In genomic region chr20:53212018-53212417, GRCh38 we compare ENCODE assay signal across 33 cellular contexts.
"Had no signal": no experiment of that assay in that cellular context is flagged by ENCODE, and none has a peak within 500 bp of the region (broad histone marks: within the 10 kb centered on the region; RNA-seq: fewer than 3 reads in every experiment).

No MANE protein-coding gene starts in this region.

- H3K36me3 ChIP-seq: adrenal gland, brain microvascular endothelial cell, breast epithelium had no signal

- ATAC-seq: activated CD8-positive, alpha-beta T cell treated with anti-CD3 and anti-CD28 coated beads for 36 hours; activated naive CD4-positive, alpha-beta T cell treated with anti-CD3 and anti-CD28 coated beads, Interleukin-2, amount 50 U/mL, for 72 hours; activated T-cell treated with anti-CD3 and anti-CD28 coated beads, Interleukin-2, amount 50 U/mL, for 4 hours; activated T-cell treated with anti-CD3 and anti-CD28 coated beads, Interleukin-2, amount 50 U/mL, for 72 hours; activated T-helper 17 cell treated with anti-CD3 and anti-CD28 coated beads, Interleukin-2, amount 50 U/mL, for 72 hours; body of pancreas had no signal

- H3K9me3 ChIP-seq: adrenal gland, body of pancreas, breast epithelium had no signal

- H3K27me3 ChIP-seq: adrenal gland, body of pancreas, brain microvascular endothelial cell, breast epithelium had no signal

- H3K27ac ChIP-seq: adrenal gland, body of pancreas, brain microvascular endothelial cell, breast epithelium, VCaP had no signal

- H3K4me3 ChIP-seq: adrenal gland, body of pancreas, breast epithelium had no signal

- FAIRE-seq: astrocyte, colon, TTC549 had no signal

- H3K4me1 ChIP-seq: body of pancreas, breast epithelium had no signal

- DNase-seq: activated B cell treated with CpG ODN at 0.5 μM for 24 hours; activated CD4-positive, alpha-beta memory T cell treated with anti-CD3 and anti-CD28 coated beads for 36 hours; activated CD4-positive, alpha-beta T cell treated with anti-CD3 and anti-CD28 coated beads for 4 hours; activated CD4-positive, alpha-beta T cell treated with anti-CD3 and anti-CD28 coated beads, Interleukin-2, amount 10 ng/mL, durations not matched to agents 24 days and 14 days; activated CD4-positive, alpha-beta T cell treated with anti-CD3 and anti-CD28 coated beads, Interleukin-2, amount 50 U/mL, for 1 hour; activated CD4-positive, alpha-beta T cell treated with anti-CD3 and anti-CD28 coated beads, Interleukin-2, amount 50 U/mL, for 4 hours; activated CD4-positive, CD25-positive, alpha-beta regulatory T cell treated with anti-CD3 and anti-CD28 coated beads, Interleukin-2, amount 50 U/mL, for 72 hours; activated CD8-positive, alpha-beta memory T cell treated with anti-CD3 and anti-CD28 coated beads, Interleukin-2, amount 50 U/mL, for 4 hours; activated CD8-positive, alpha-beta T cell treated with anti-CD3 and anti-CD28 coated beads for 36 hours; activated effector memory CD4-positive, alpha-beta T cell treated with anti-CD3 and anti-CD28 coated beads, Interleukin-2, amount 50 U/mL, for 16 hours; activated gamma-delta T cell treated with Interleukin-2 at 50 U/mL for 16 hours; activated naive CD4-positive, alpha-beta T cell; activated naive CD4-positive, alpha-beta T cell treated with anti-CD3 and anti-CD28 coated beads, Interleukin-2, amount 10 ng/mL, durations not matched to agents 7 days and 5 days; activated naive CD8-positive, alpha-beta T cell treated with anti-CD3 and anti-CD28 coated beads for 36 hours; activated T-cell treated with anti-CD3 and anti-CD28 coated beads for 4 hours; activated T-cell treated with anti-CD3 and anti-CD28 coated beads, Interleukin-2, amount 50 U/mL, for 1 hour; activated T-cell treated with anti-CD3 and anti-CD28 coated beads, Interleukin-2, amount 50 U/mL, for 4 hours; activated T-cell treated with anti-CD3 and anti-CD28 coated beads, Interleukin-2, amount 50 U/mL, for 72 hours; adrenal gland; amniotic stem cell; aorta; body of pancreas; brain microvascular endothelial cell; central memory CD4-positive, alpha-beta T cell; T-helper 2 cell; T-helper 9 cell had no signal
